18 cellular contexts compared by ENCODE assay signal in the genomic region with DNA sequence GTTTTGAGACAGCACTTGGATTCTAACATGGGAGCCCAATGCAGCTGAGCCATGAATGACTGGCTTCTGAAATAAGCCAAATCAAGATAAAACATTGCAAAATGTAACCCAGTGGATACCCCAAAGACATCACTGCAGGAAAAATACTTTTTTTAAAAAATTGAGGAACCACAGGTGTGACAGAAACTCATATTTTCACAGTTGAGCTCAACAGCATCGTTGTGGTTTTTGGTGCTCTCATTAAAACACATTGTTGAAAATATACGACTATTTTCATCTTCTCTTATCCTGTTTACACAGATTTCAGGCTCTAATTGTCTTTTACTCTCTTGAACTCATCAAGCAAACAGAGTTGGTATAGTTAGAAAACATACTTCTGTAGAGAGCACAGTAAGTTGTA.
"Had no signal": no experiment of that assay in that cellular context is flagged by ENCODE, and none has a peak within 500 bp of the region (broad histone marks: within the 10 kb centered on the region; RNA-seq: fewer than 3 reads in every experiment).

No MANE protein-coding gene starts in this region.

- DNase-seq: KBM-7, NCI-H1092, NCI-H1105 treated with DMSO at 0.1 percent for 48 hours, NCI-H1436, NCI-H187, NCI-H2029, NCI-H2081 treated with DMSO at 0.1 percent for 48 hours, NCI-H2171 treated with DMSO at 0.1 percent for 48 hours, NCI-H345, NCI-H446 treated with DMSO at 0.1 percent for 48 hours, NCI-H510A treated with DMSO at 0.1 percent for 48 hours, NCI-H526, NCI-H748 treated with DMSO at 0.1 percent for 48 hours, Right ventricle myocardium superior, RPMI8226, SIG-M5 had no signal

- H3K27ac ChIP-seq: SJSA1, SK-N-MC had no signal

- H3K4me3 ChIP-seq: SJSA1, SK-N-MC had no signal

- H3K36me3 ChIP-seq: SJSA1 had no signal

- H3K9me3 ChIP-seq: SJSA1 had no signal

- H3K4me1 ChIP-seq: SJSA1 had no signal

- H3K27me3 ChIP-seq: SJSA1 had no signal
